22 cellular contexts compared by ENCODE assay signal in genomic region chr1:182650678-182651669, GRCh38. TPM values are rescaled to one million over a fixed set of nuclear protein-coding genes. Genes with fewer than 3 reads are reported as not detected.
DNase-seq lines count a peak whose midpoint lies in the region; ATAC-seq, FAIRE-seq and TF ChIP-seq lines count a peak whose summit lies in the region.
"Had no signal": no experiment of that assay in that cellular context is flagged by ENCODE, and none has a peak within 500 bp of the region (broad histone marks: within the 10 kb centered on the region; RNA-seq: fewer than 3 reads in every experiment).

No MANE protein-coding gene starts in this region.

- no peak for TF ChIP-seq POLR2A in uterus (IDR thresholded peaks at IDR 0.05)

- no peak overlapping the region; the same call in 1 of the 2 replicates for H2AFZ ChIP-seq in OCI-LY3 (ENCODE audit: low read depth, low read length)

- H4K20me1 ChIP-seq in OCI-LY3 (ENCODE audit: insufficient read depth, low read length): no peaks in the 10 kb centered on the region

- H3K4me2 ChIP-seq in OCI-LY3 (ENCODE audit: low read length): peak overlapping the region; percentile 16

- H3K27me3 ChIP-seq in OCI-LY3 (ENCODE audit: low read depth, low read length): 0 out of 2 replicates have a peak, but pooled peaks cover 4% of the 10 kb centered on the region
- no peaks in the 10 kb centered on the region for H3K27me3 ChIP-seq in uterus
- H3K27me3 ChIP-seq: Peyer's patch had no signal

- peaks cover 5% of the 10 kb centered on the region for H3K4me1 Mint-ChIP-seq in memory B cell

- H3K4me3 Mint-ChIP-seq in memory B cell: no peak overlapping the region

- no peaks in the 10 kb centered on the region for H3K36me3 ChIP-seq in OCI-LY3 (replicated peaks; ENCODE audit: low read depth, low read length)
- no peaks in the 10 kb centered on the region for H3K36me3 ChIP-seq in uterus
- H3K36me3 ChIP-seq: Peyer's patch had no signal

- intact Hi-C loops in uterus (cut with DNase I; ENCODE audit: low total_unique reads): no loop called here

- H3K27me3 Mint-ChIP-seq in memory B cell: peaks cover 1% of the 10 kb centered on the region

- no peak overlapping the region for H3K27ac Mint-ChIP-seq in memory B cell

- no peaks in the 10 kb centered on the region for H3K9me3 Mint-ChIP-seq in memory B cell

- H3K27ac ChIP-seq in OCI-LY3 (ENCODE audit: low read length) (no peak overlapping the region), uterus (no peak overlapping the region)
- H3K27ac ChIP-seq: Peyer's patch, SK-N-MC had no signal

- H3K4me1 ChIP-seq in OCI-LY3 (ENCODE audit: low read length) (peaks cover 21% of the 10 kb centered on the region), uterus (no peaks in the 10 kb centered on the region)
- H3K4me1 ChIP-seq: Caco-2, Peyer's patch had no signal

- no peak for DNase-seq in D721Med (ENCODE audit: insufficient read length, low spot score)
- DNase-seq in GM19239 (ENCODE audit: insufficient read length, low spot score): no peak
- DNase-seq in memory B cell (ENCODE audit: low spot score in 2 of 2): no peak
- no peak for DNase-seq in uterus
- no peak for DNase-seq in NCI-H1694 (lab: John Stamatoyannopoulos, UW)
- DNase-seq: Caco-2, GOT3, IMR-90, NCI-H146, NCI-H2081 treated with DMSO at 0.1 percent for 48 hours, NCI-H510A, NCI-H774, Peyer's patch, T-helper 1 cell had no signal

- FAIRE-seq in D721Med (lab: Jason Lieb, UNC): peak; percentile 48
- FAIRE-seq in GM19239 (lab: Jason Lieb, UNC): peak; percentile 74

- H3K9me3 ChIP-seq in OCI-LY3 (ENCODE audit: insufficient read depth, low read length) (no peaks in the 10 kb centered on the region), uterus (no peaks in the 10 kb centered on the region)
- H3K9me3 ChIP-seq: Caco-2, Peyer's patch had no signal

- H3K4me3 ChIP-seq in OCI-LY3 (ENCODE audit: low read length) (no peak overlapping the region), uterus (no peak overlapping the region)
- H3K4me3 ChIP-seq: Peyer's patch, SK-N-MC had no signal

- ATAC-seq in memory B cell (ENCODE audit: low read depth) (peak; percentile 47), HG02642 (IDR thresholded peaks at IDR 0.05; ENCODE audit: poor library complexity, unreplicated experiment) (no peak), HG03378 (IDR thresholded peaks at IDR 0.05; ENCODE audit: unreplicated experiment) (no peak)
- ATAC-seq: Right ventricle myocardium inferior had no signal

- no peak for TF ChIP-seq CTCF in D721Med (IDR thresholded peaks at IDR 0.05; ENCODE audit: insufficient read depth, missing control alignments)
- TF ChIP-seq CTCF in OCI-LY3 (IDR thresholded peaks at IDR 0.05; ENCODE audit: low read depth, low read length): no peak
- TF ChIP-seq CTCF in uterus (IDR thresholded peaks at IDR 0.05): no peak

- no peaks in the 10 kb centered on the region for H3K36me3 Mint-ChIP-seq in memory B cell

- H3K79me2 ChIP-seq in OCI-LY3 (ENCODE audit: low read length): no peaks in the 10 kb centered on the region

- H3K9ac ChIP-seq in OCI-LY3 (ENCODE audit: low read length): no peak overlapping the region

RNA-seq across cellular contexts. Expression of gene RGS8, which starts 33.4 kb away (rescaled TPM):
- not detected for total RNA-seq in uterus
- total RNA-seq: A673, Caco-2, IMR-90, LHCN-M2, Peyer's patch, Right ventricle myocardium inferior had no signal

RNA-seq across cellular contexts. Expression of gene RGS16, which starts 46.8 kb away (rescaled TPM):
- total RNA-seq in uterus: 1 to 10 TPM in 3 of 4 donors, not detected in 1; 1.2 to 3.9 (median 3.5) TPM
- total RNA-seq: HT1080, LHCN-M2 had no signal
